Comparison of ENCODE assay signal across 8 cellular contexts in genomic region chr9:129482521-129483466, GRCh38.
DNase-seq lines count a peak whose midpoint lies in the region; ATAC-seq and TF ChIP-seq lines count a peak whose summit lies in the region.

No MANE protein-coding gene starts in this region.

- peaks cover 95% of the 10 kb centered on the region for H3K27me3 Mint-ChIP-seq in activated naive CD4-positive, alpha-beta T cell treated with anti-CD3 and anti-CD28 coated beads, Interleukin-2, amount 10 ng/mL, durations not matched to agents 7 days and 5 days
- peaks cover 0 to 8% (median 0%) of the 10 kb centered on the region in 5 donors for H3K27me3 Mint-ChIP-seq in naive thymus-derived CD4-positive, alpha-beta T cell

- H3K36me3 Mint-ChIP-seq in activated naive CD4-positive, alpha-beta T cell treated with anti-CD3 and anti-CD28 coated beads, Interleukin-2, amount 10 ng/mL, durations not matched to agents 7 days and 5 days, result no peaks in the 10 kb centered on the region
- H3K36me3 Mint-ChIP-seq in naive thymus-derived CD4-positive, alpha-beta T cell, result no peaks in the 10 kb centered on the region

- no peaks in the 10 kb centered on the region for H3K9me3 Mint-ChIP-seq in activated naive CD4-positive, alpha-beta T cell treated with anti-CD3 and anti-CD28 coated beads, Interleukin-2, amount 10 ng/mL, durations not matched to agents 7 days and 5 days
- no peaks in the 10 kb centered on the region for H3K9me3 Mint-ChIP-seq in naive thymus-derived CD4-positive, alpha-beta T cell

- no peak for TF ChIP-seq CTCF in fibroblast of villous mesenchyme (IDR thresholded peaks at IDR 0.05; ENCODE audit: insufficient read depth, low read depth, low read length)

- H3K4me1 ChIP-seq in naive thymus-derived CD4-positive, alpha-beta T cell (ENCODE audit: control insufficient read depth in 2 of 2, insufficient read depth in 2 of 2, low read length in 2 of 2), result peaks cover 17 to 20% of the 10 kb centered on the region in 2 donors

- peak overlapping the region; percentile 20 for H3K27ac ChIP-seq in naive thymus-derived CD4-positive, alpha-beta T cell (ENCODE audit: low read depth, low read length)

- peaks cover 36% of the 10 kb centered on the region for H3K4me1 Mint-ChIP-seq in activated naive CD4-positive, alpha-beta T cell treated with anti-CD3 and anti-CD28 coated beads, Interleukin-2, amount 10 ng/mL, durations not matched to agents 7 days and 5 days
- H3K4me1 Mint-ChIP-seq in naive thymus-derived CD4-positive, alpha-beta T cell, result peaks cover 19 to 42% (median 34%) of the 10 kb centered on the region in 7 donors

- no peaks in the 10 kb centered on the region for H3K27me3 ChIP-seq in naive thymus-derived CD4-positive, alpha-beta T cell (ENCODE audit: control insufficient read depth in 2 of 2, insufficient read depth in 2 of 2, low read length in 2 of 2)

- H3K9me3 ChIP-seq in naive thymus-derived CD4-positive, alpha-beta T cell (ENCODE audit: control insufficient read depth in 2 of 3, low read length in 3 of 3), result no peaks in the 10 kb centered on the region

- CTCF ChIA-PET in activated naive CD4-positive, alpha-beta T cell treated with anti-CD3 and anti-CD28 coated beads, Interleukin-2, amount 10 ng/mL, durations not matched to agents 7 days and 5 days (lab: Charles Lee), result interaction anchor here (1.5 kb wide), 1 partner anchor 141 kb away, joined by 3 read pairs; no protein-coding TSS in a partner anchor
- CTCF ChIA-PET in naive thymus-derived CD4-positive, alpha-beta T cell (lab: Charles Lee), result no interaction called here

- DNase-seq in DMS 273 (lab: John Stamatoyannopoulos, UW; ENCODE audit: unreplicated experiment), result peak; percentile 92
- DNase-seq in DMS 273 treated with DMSO at 0.1 percent for 48 hours (lab: John Stamatoyannopoulos, UW), result no peak
- peak; percentile 91 for DNase-seq in NCI-H226
- DNase-seq in activated naive CD4-positive, alpha-beta T cell treated with anti-CD3 and anti-CD28 coated beads, Interleukin-2, amount 10 ng/mL, durations not matched to agents 7 days and 5 days, result peak; percentile 45
- DNase-seq in fibroblast of villous mesenchyme (ENCODE audit: low read depth), result peak; percentile 94
- DNase-seq in naive thymus-derived CD4-positive, alpha-beta T cell, result peak in 2 of 9 donors; percentile 41 to 61
- DNase-seq in ureter (ENCODE audit: low spot score), result peak; percentile 93
- no peak for DNase-seq in GDM1 (lab: John Stamatoyannopoulos, UW)

- H3K4me3 ChIP-seq in fibroblast of villous mesenchyme (ENCODE audit: low read depth, low read length), result peak overlapping the region; percentile 41
- peak overlapping the region; percentile 35 for H3K4me3 ChIP-seq in naive thymus-derived CD4-positive, alpha-beta T cell (ENCODE audit: low read length)

- intact Hi-C loops in naive thymus-derived CD4-positive, alpha-beta T cell (cut with micrococcal nuclease), result loop anchor here in 1 of 2 donors (2.0 kb wide), 1 partner anchor 46 kb away; no protein-coding TSS in a partner anchor

- POLR2A ChIA-PET in naive thymus-derived CD4-positive, alpha-beta T cell (lab: Charles Lee), result interaction anchor here (0.7 to 1.4 kb wide), 8 partner anchors 9 to 305 kb away, joined by 3 to 4 read pairs (median 3); partner anchors contain the start of gene IER5L

- peak; percentile 57 for ATAC-seq in naive thymus-derived CD4-positive, alpha-beta T cell

- no peaks in the 10 kb centered on the region for H3K36me3 ChIP-seq in naive thymus-derived CD4-positive, alpha-beta T cell (ENCODE audit: control insufficient read depth in 2 of 3, insufficient read depth in 3 of 3, low read length in 3 of 3)

- no peak overlapping the region for H3K27ac Mint-ChIP-seq in activated naive CD4-positive, alpha-beta T cell treated with anti-CD3 and anti-CD28 coated beads, Interleukin-2, amount 10 ng/mL, durations not matched to agents 7 days and 5 days
- H3K27ac Mint-ChIP-seq in naive thymus-derived CD4-positive, alpha-beta T cell, result peak overlapping the region in 3 of 9 donors; percentile 32 to 97 (median 69)

- peak overlapping the region; percentile 38 for H3K4me3 Mint-ChIP-seq in activated naive CD4-positive, alpha-beta T cell treated with anti-CD3 and anti-CD28 coated beads, Interleukin-2, amount 10 ng/mL, durations not matched to agents 7 days and 5 days
- peak overlapping the region in 9 of 10 donors; percentile 58 to 82 (median 71) for H3K4me3 Mint-ChIP-seq in naive thymus-derived CD4-positive, alpha-beta T cell

Comparison
In these comparisons a context has a peak if more than half of its experiments do, and no peak if none do; other contexts are left out.
1. DNase-seq: peak in DMS 273 (single experiment), NCI-H226 (single experiment), activated naive CD4-positive, alpha-beta T cell treated with anti-CD3 and anti-CD28 coated beads, Interleukin-2, amount 10 ng/mL, durations not matched to agents 7 days and 5 days (single experiment), fibroblast of villous mesenchyme (single experiment) and ureter (single experiment); none in DMS 273 treated with DMSO at 0.1 percent for 48 hours (single experiment) and GDM1 (single experiment).